ENCODE assay signal across 17 cellular contexts in genomic region chr18:79511671-79512301, GRCh38.
DNase-seq lines count a peak whose midpoint lies in the region; ATAC-seq and TF ChIP-seq lines count a peak whose summit lies in the region.
"Had no signal": no experiment of that assay in that cellular context is flagged by ENCODE, and none has a peak within 500 bp of the region (broad histone marks: within the 10 kb centered on the region; RNA-seq: fewer than 3 reads in every experiment).

No MANE protein-coding gene starts in this region.

- H3K4me3 ChIP-seq in WERI-Rb-1 (ENCODE audit: low read depth, low read length) (no peak overlapping the region), tibial artery (no peak overlapping the region)
- H3K4me3 ChIP-seq: tibial nerve had no signal

- H3K4me3 Mint-ChIP-seq in glutamatergic neuron (ENCODE audit: unreplicated experiment): no peak overlapping the region
- H3K4me3 Mint-ChIP-seq: memory B cell, T-helper 17 cell had no signal

- H3K27me3 Mint-ChIP-seq in glutamatergic neuron (ENCODE audit: unreplicated experiment): peaks cover 4% of the 10 kb centered on the region
- H3K27me3 Mint-ChIP-seq: memory B cell, T-helper 17 cell had no signal

- H3K27ac ChIP-seq in WERI-Rb-1: no peak overlapping the region
- H3K27ac ChIP-seq in tibial artery: no peak overlapping the region
- H3K27ac ChIP-seq: neutrophil, tibial nerve had no signal

- H3K36me3 ChIP-seq in WERI-Rb-1: peaks cover 34% of the 10 kb centered on the region
- H3K36me3 ChIP-seq in tibial artery: peaks cover 0 to 25% (median 13%) of the 10 kb centered on the region in 3 donors
- H3K36me3 ChIP-seq: BE2C, neutrophil had no signal

- intact Hi-C loops in cardiac septum (cut with DNase I) (no loop called here), left cardiac atrium (cut with DNase I) (no loop called here), tibial artery (cut with DNase I; ENCODE audit: low total_unique reads) (no loop called here)

- H3K9me3 ChIP-seq in WERI-Rb-1 (ENCODE audit: severe bottlenecking): no peaks in the 10 kb centered on the region
- no peaks in the 10 kb centered on the region for H3K9me3 ChIP-seq in tibial artery
- H3K9me3 ChIP-seq: BE2C, neutrophil, tibial nerve had no signal

- DNase-seq in cardiac septum (ENCODE audit: low spot score): peak; percentile 74
- no peak for DNase-seq in left cardiac atrium
- DNase-seq in WERI-Rb-1: peak; percentile 7
- peak; percentile 15 for DNase-seq in glutamatergic neuron
- peak; percentile 12 to 63 for DNase-seq in tibial artery
- no peak for DNase-seq in SIG-M5 (lab: John Stamatoyannopoulos, UW)
- DNase-seq: amygdala, BE2C, GOT3, NCI-H1694, NCI-H524 treated with DMSO at 0.1 percent for 48 hours had no signal

- no peak for ATAC-seq in left cardiac atrium
- no peak for ATAC-seq in HG03342 (IDR thresholded peaks at IDR 0.05; ENCODE audit: unreplicated experiment)
- ATAC-seq in HG02852 (IDR thresholded peaks at IDR 0.05; ENCODE audit: unreplicated experiment): no peak
- ATAC-seq: T-helper 17 cell had no signal

- H3K27me3 ChIP-seq in WERI-Rb-1 (ENCODE audit: insufficient read depth, low read depth, severe bottlenecking) (no peaks in the 10 kb centered on the region), tibial artery (no peaks in the 10 kb centered on the region)
- H3K27me3 ChIP-seq: BE2C, tibial nerve had no signal

- no peaks in the 10 kb centered on the region for H3K36me3 Mint-ChIP-seq in glutamatergic neuron (ENCODE audit: unreplicated experiment)

- peaks cover 0 to 17% (median 16%) of the 10 kb centered on the region in 4 donors for H3K4me1 ChIP-seq in tibial artery
- H3K4me1 ChIP-seq: BE2C had no signal

- peaks cover 4% of the 10 kb centered on the region for H3K9me3 Mint-ChIP-seq in glutamatergic neuron (ENCODE audit: unreplicated experiment)
- H3K9me3 Mint-ChIP-seq: memory B cell had no signal

- no peak overlapping the region for H3K27ac Mint-ChIP-seq in glutamatergic neuron (ENCODE audit: unreplicated experiment)
- H3K27ac Mint-ChIP-seq: memory B cell had no signal

- peaks cover 2% of the 10 kb centered on the region for H3K4me1 Mint-ChIP-seq in glutamatergic neuron (ENCODE audit: low read depth, unreplicated experiment)

- TF ChIP-seq CTCF in WERI-Rb-1 (IDR thresholded peaks at IDR 0.05; ENCODE audit: low read depth, low read length) (no peak), glutamatergic neuron (IDR thresholded peaks at IDR 0.05; ENCODE audit: partially characterized antibody, unreplicated experiment) (no peak), tibial artery (IDR thresholded peaks at IDR 0.05) (no peak)

Comparison
In these comparisons a context has a peak if more than half of its experiments do, and no peak if none do; other contexts are left out.
1. DNase-seq: peak in cardiac septum (single experiment), WERI-Rb-1 (single experiment), glutamatergic neuron (single experiment) and tibial artery (2 of 2); none in left cardiac atrium (single experiment) and SIG-M5 (single experiment).